Comparison of ENCODE assay signal across 8 cellular contexts in genomic region chr17:19867094-19867653, GRCh38. TPM values are rescaled to one million over a fixed set of nuclear protein-coding genes. Genes with fewer than 3 reads are reported as not detected.
DNase-seq lines count a peak whose midpoint lies in the region; ATAC-seq, FAIRE-seq and TF ChIP-seq lines count a peak whose summit lies in the region.

No MANE protein-coding gene starts in this region.

- no CpG with 5 or more reads among the region's 68 CpGs for WGBS in esophagus muscularis mucosa

- intact Hi-C loops in esophagus muscularis mucosa (cut with DNase I) = loop anchor here (5.0 kb wide), 1 partner anchor 35 kb away; no protein-coding TSS in a partner anchor
- intact Hi-C loops in mucosa of descending colon (cut with DNase I, micrococcal nuclease) = no loop called here

- no peak for TF ChIP-seq POLR2A in esophagus muscularis mucosa (IDR thresholded peaks at IDR 0.05; ENCODE audit: low read depth)

- H3K36me3 ChIP-seq in GM06990 (ENCODE audit: control insufficient read depth, insufficient read depth, low read length) = no peaks in the 10 kb centered on the region
- peaks cover 0 to 10% (median 4%) of the 10 kb centered on the region in 4 donors for H3K36me3 ChIP-seq in esophagus muscularis mucosa
- H3K36me3 ChIP-seq in mucosa of descending colon (ENCODE audit: low read depth) = no peaks in the 10 kb centered on the region

- FAIRE-seq in D721Med (lab: Jason Lieb, UNC) = no peak

- H3K27me3 ChIP-seq in GM06990 (replicated peaks; ENCODE audit: control insufficient read depth, insufficient read depth, low read length) (no peaks in the 10 kb centered on the region), esophagus muscularis mucosa (no peaks in the 10 kb centered on the region)

- H3K4me1 ChIP-seq in esophagus muscularis mucosa (peaks cover 17 to 27% (median 23%) of the 10 kb centered on the region in 4 donors), mucosa of descending colon (ENCODE audit: low read depth) (peaks cover 12% of the 10 kb centered on the region)

- H3K4me3 ChIP-seq in GM06990 (replicated peaks; ENCODE audit: low read depth, low read length) = peak overlapping the region; percentile 55
- H3K4me3 ChIP-seq in esophagus muscularis mucosa = peak overlapping the region; percentile 83 to 98 (median 94)
- peak overlapping the region; percentile 68 for H3K4me3 ChIP-seq in mucosa of descending colon

- ATAC-seq in HG02870 (IDR thresholded peaks at IDR 0.05; ENCODE audit: unreplicated experiment) (peak; percentile 42), mucosa of descending colon (peak; percentile 81)

- H3K27ac ChIP-seq in esophagus muscularis mucosa (replicated peaks in 1 of 4) = peak overlapping the region; percentile 86 to 92 (median 90)

- no peaks in the 10 kb centered on the region for H3K9me3 ChIP-seq in esophagus muscularis mucosa
- no peaks in the 10 kb centered on the region for H3K9me3 ChIP-seq in mucosa of descending colon

- peak; percentile 49 for TF ChIP-seq CTCF in GM06990 (IDR thresholded peaks at IDR 0.05; ENCODE audit: insufficient read depth, low read length, poor library complexity, severe bottlenecking)
- TF ChIP-seq CTCF in esophagus muscularis mucosa (IDR thresholded peaks at IDR 0.05) = peak; percentile 15 to 37 (median 18)
- TF ChIP-seq CTCF in mucosa of descending colon (IDR thresholded peaks at IDR 0.05) = no peak
- TF ChIP-seq CTCF in D721Med (IDR thresholded peaks at IDR 0.05; ENCODE audit: insufficient read depth, missing control alignments) = no peak

- TF ChIP-seq EP300 in esophagus muscularis mucosa (IDR thresholded peaks at IDR 0.05) = no peak

- DNase-seq in GM06990 (ENCODE audit: extremely low read depth, insufficient read length) = peak; percentile 74
- DNase-seq in NOMO-1 treated with dmso at 0.1 percent for 144 hours (lab: John Stamatoyannopoulos, UW; ENCODE audit: unreplicated experiment) = peak; percentile 35
- peak; percentile 67 for DNase-seq in activated T-cell treated with anti-CD3 and anti-CD28 coated beads, Interleukin-2, amount 50 U/mL, for 1 hour
- no peak for DNase-seq in esophagus muscularis mucosa (ENCODE audit: extremely low spot score)
- peak; percentile 76 to 78 (median 76) for DNase-seq in mucosa of descending colon
- peak; percentile 69 for DNase-seq in stimulated activated CD8-positive, alpha-beta memory T cell treated with anti-CD3 and anti-CD28 coated beads, Interleukin-4, amount 100 ng/mL, for 48 hours
- no peak for DNase-seq in D721Med (ENCODE audit: insufficient read length, low spot score)

RNA-seq across cellular contexts. Expression of gene ULK2, which starts 0.6 kb away (rescaled TPM):
- 10 to 100 TPM; 27.8 to 59.0 (median 43.1) TPM for total RNA-seq in esophagus muscularis mucosa
- total RNA-seq in mucosa of descending colon = 10 to 100 TPM in 1 of 3 donors, 1 to 10 TPM in 2; 6.7 to 29.8 (median 8.5) TPM

Comparison
In these comparisons a context has a peak if more than half of its experiments do, and no peak if none do; other contexts are left out.
1. DNase-seq: peak in GM06990 (single experiment), NOMO-1 treated with dmso at 0.1 percent for 144 hours (single experiment), activated T-cell treated with anti-CD3 and anti-CD28 coated beads, Interleukin-2, amount 50 U/mL, for 1 hour (single experiment), mucosa of descending colon (3 of 3) and stimulated activated CD8-positive, alpha-beta memory T cell treated with anti-CD3 and anti-CD28 coated beads, Interleukin-4, amount 100 ng/mL, for 48 hours (single experiment); none in esophagus muscularis mucosa (single experiment) and D721Med (single experiment).
2. CTCF ChIP-seq: peak in GM06990 (single experiment) and esophagus muscularis mucosa (3 of 3); none in mucosa of descending colon (single experiment) and D721Med (single experiment).
3. Peak in every context shown above with its lines, with median percentiles within 50 percentile points of each other: H3K4me3 ChIP-seq.